Comparison of ENCODE assay signal across 9 cellular contexts in the genomic region with DNA sequence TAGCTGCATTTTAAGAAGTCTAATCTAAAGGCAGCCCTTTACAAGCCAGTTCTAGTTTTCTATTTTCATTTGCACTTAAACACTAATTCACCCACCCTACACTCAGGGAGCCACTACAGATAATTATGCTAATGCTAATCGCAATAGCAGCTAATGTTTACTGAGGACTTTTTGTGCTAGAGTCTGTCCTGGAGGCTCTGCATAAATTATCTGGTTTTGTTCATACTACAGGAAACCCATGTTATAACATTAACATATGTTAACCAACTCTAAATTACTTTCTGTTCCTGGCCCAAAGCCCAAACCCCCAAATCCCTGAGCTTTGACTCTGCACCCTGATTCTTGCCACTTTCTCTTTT. TPM values are rescaled to one million over a fixed set of nuclear protein-coding genes. Genes with fewer than 3 reads are reported as not detected.
DNase-seq lines count a peak whose midpoint lies in the region; ATAC-seq and TF ChIP-seq lines count a peak whose summit lies in the region.
"Had no signal": no experiment of that assay in that cellular context is flagged by ENCODE, and none has a peak within 500 bp of the region (broad histone marks: within the 10 kb centered on the region; RNA-seq: fewer than 3 reads in every experiment).

No MANE protein-coding gene starts in this region.

- WGBS in gastroesophageal sphincter (ENCODE audit: low coverage in 1 of 2), 2 donors, result 20 to 33% methylated on average over 1 of the region's 1 CpG
- 6 to 59% (median 31%) methylated on average over 1 of the region's 1 CpG for WGBS in spleen, 5 donors

- intact Hi-C loops in OCI-LY7 (cut with micrococcal nuclease; ENCODE audit: unreplicated experiment), result loop anchor here (5.0 to 10.0 kb wide), 2 partner anchors 127 to 1481 kb away; partner anchors contain the start of genes ATG4A and PSMD10
- intact Hi-C loops in spleen (cut with DNase I; ENCODE audit: low total_unique reads), result no loop called here

- H3K4me3 ChIP-seq in BLaER1 (peak overlapping the region; percentile 74), OCI-LY7 (ENCODE audit: low read depth, low read length, poor library complexity, severe bottlenecking) (peak overlapping the region; percentile 89), gastroesophageal sphincter (peak overlapping the region; percentile 33 to 54), spleen (peak overlapping the region in 7 of 8 donors; percentile 39 to 76 (median 47))

- TF ChIP-seq EP300 in gastroesophageal sphincter (IDR thresholded peaks at IDR 0.05), result no peak

- peak; percentile 10 for ATAC-seq in GM21529 (IDR thresholded peaks at IDR 0.05; ENCODE audit: unreplicated experiment)
- ATAC-seq in gastroesophageal sphincter, result no peak

- H3K4me2 ChIP-seq in BLaER1 (peak overlapping the region; percentile 46), OCI-LY7 (ENCODE audit: low read length) (peak overlapping the region; percentile 76)

- no peak overlapping the region for H3K27ac ChIP-seq in BLaER1
- H3K27ac ChIP-seq in OCI-LY7 (ENCODE audit: low read depth, low read length, poor library complexity, severe bottlenecking), result no peak overlapping the region
- peak overlapping the region in 2 of 4 donors; percentile 11 to 19 for H3K27ac ChIP-seq in gastroesophageal sphincter
- H3K27ac ChIP-seq in spleen, result peak overlapping the region in 5 of 8 donors; percentile 35 to 84 (median 70)
- H3K27ac ChIP-seq: HL-60 had no signal

- CTCF ChIA-PET in OCI-LY7 (lab: Charles Lee; ENCODE audit: unreplicated experiment), result no interaction called here

- no peaks in the 10 kb centered on the region for H3K4me1 ChIP-seq in BLaER1
- H3K4me1 ChIP-seq in OCI-LY7 (ENCODE audit: insufficient read depth, low read length, poor library complexity, severe bottlenecking), result peaks cover 18% of the 10 kb centered on the region
- H3K4me1 ChIP-seq in gastroesophageal sphincter, result no peaks in the 10 kb centered on the region
- peaks cover 0 to 11% (median 2%) of the 10 kb centered on the region in 6 donors for H3K4me1 ChIP-seq in spleen

- no peak for DNase-seq in OCI-LY7 (ENCODE audit: low spot score)
- no peak for DNase-seq in spleen
- DNase-seq in SW480 (ENCODE audit: low spot score), result no peak
- no peak for DNase-seq in amygdala (lab: John Stamatoyannopoulos, UW)
- no peak for DNase-seq in COR-L47 (lab: John Stamatoyannopoulos, UW)

- POLR2A ChIA-PET in OCI-LY7 (lab: Charles Lee), result interaction anchor here (1.8 kb wide), 1 partner anchor 9 kb away, joined by 12 read pairs; no protein-coding TSS in a partner anchor

- peak overlapping the region; percentile 93; the same call in 1 of the 2 replicates for H2AFZ ChIP-seq in OCI-LY7 (ENCODE audit: low read length)

- no peak for TF ChIP-seq POLR2A in gastroesophageal sphincter (IDR thresholded peaks at IDR 0.05)
- TF ChIP-seq POLR2A in spleen (IDR thresholded peaks at IDR 0.05), result no peak

- H3K36me3 ChIP-seq in BLaER1 (no peaks in the 10 kb centered on the region), OCI-LY7 (ENCODE audit: insufficient read depth, low read length) (no peaks in the 10 kb centered on the region), gastroesophageal sphincter (no peaks in the 10 kb centered on the region), spleen (no peaks in the 10 kb centered on the region)

- no peak overlapping the region for H3K9ac ChIP-seq in BLaER1

- peaks cover 44% of the 10 kb centered on the region for H3K79me2 ChIP-seq in OCI-LY7 (ENCODE audit: insufficient read depth, low read depth, low read length)

- no TSS peak for BruUV-seq in OCI-LY7 (replicated peaks; lab: Mats Ljungman, UMichigan)

- TF ChIP-seq CTCF in OCI-LY7 (conservative IDR thresholded peaks at IDR 0.05; ENCODE audit: low read length) (no peak), gastroesophageal sphincter (IDR thresholded peaks at IDR 0.05) (no peak), spleen (IDR thresholded peaks at IDR 0.05 in 8 of 11, conservative IDR thresholded peaks at IDR 0.05 in 3 of 11) (no peak)

- H3K27me3 ChIP-seq in BLaER1 (peaks cover 75% of the 10 kb centered on the region), gastroesophageal sphincter (no peaks in the 10 kb centered on the region), spleen (replicated peaks in 1 of 7) (peaks cover 0 to 5% (median 0%) of the 10 kb centered on the region in 7 donors)

- H3K9me2 ChIP-seq in OCI-LY7 (ENCODE audit: insufficient read depth, low read length), result no peaks in the 10 kb centered on the region

- H4K20me1 ChIP-seq in BLaER1 (0 out of 2 replicates have a peak, but pooled peaks cover 6% of the 10 kb centered on the region), OCI-LY7 (ENCODE audit: insufficient read depth, low read length) (no peaks in the 10 kb centered on the region)

- H3K9me3 ChIP-seq in BLaER1, result no peaks in the 10 kb centered on the region
- H3K9me3 ChIP-seq in OCI-LY7 (ENCODE audit: low read length), result no peaks in the 10 kb centered on the region
- H3K9me3 ChIP-seq in gastroesophageal sphincter, result no peaks in the 10 kb centered on the region
- no peaks in the 10 kb centered on the region for H3K9me3 ChIP-seq in spleen

RNA-seq across cellular contexts. Expression of gene RADX, which starts 0.5 kb away (rescaled TPM):
- total RNA-seq in OCI-LY7 (2014; rRNA removed; shearing (Covaris generic)), result 30.8 and 34.8 TPM in 2 replicates
- total RNA-seq in OCI-LY7 (2022), result 34.0 and 35.7 TPM in 2 replicates
- total RNA-seq in gastroesophageal sphincter, result 1 to 10 TPM in 2 of 4 donors, under 1 TPM in 2; 0.62 to 2.4 (median 0.86) TPM
- total RNA-seq in spleen, result 10 to 100 TPM in 1 of 7 donors, 1 to 10 TPM in 6; 5.2 to 19.4 (median 6.0) TPM
- polyA plus RNA-seq in spleen, result 1 to 10 TPM; 2.7 to 7.9 (median 3.5) TPM

Comparison
In these comparisons a context has a peak if more than half of its experiments do, and no peak if none do; other contexts are left out.
1. H3K27ac ChIP-seq: peak in spleen (5 of 8); none in BLaER1 (single experiment) and OCI-LY7 (single experiment).
2. Peak in every context shown above with its lines, with median percentiles within 50 percentile points of each other: H3K4me3 ChIP-seq.